Comparison of ENCODE assay signal across 8 cellular contexts in the genomic region with DNA sequence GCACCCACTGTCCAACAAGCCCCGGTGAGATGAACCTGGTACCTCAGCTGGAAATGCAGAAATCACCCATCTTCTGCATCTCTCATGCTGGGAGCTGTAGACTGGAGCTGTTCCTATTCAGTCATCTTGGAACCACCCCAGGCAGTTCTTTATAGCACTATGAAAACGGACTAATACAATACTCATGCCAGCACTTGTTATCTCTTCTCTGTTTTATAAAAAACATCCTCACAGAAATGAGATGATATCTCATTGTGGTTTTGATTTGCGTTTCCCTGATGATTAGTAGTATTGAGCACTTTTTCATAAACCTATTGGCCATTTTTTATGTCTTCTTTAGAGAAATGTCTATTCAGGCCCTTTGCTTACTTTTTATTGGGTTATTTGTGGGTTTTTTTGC.
"Had no signal": no experiment of that assay in that cellular context is flagged by ENCODE, and none has a peak within 500 bp of the region (broad histone marks: within the 10 kb centered on the region; RNA-seq: fewer than 3 reads in every experiment).

No MANE protein-coding gene starts in this region.

- DNase-seq: GM23248, GOT3, HCEC 1CT, KBM-7 had no signal

- H3K4me1 Mint-ChIP-seq: IgD-negative memory B cell had no signal

- H3K36me3 Mint-ChIP-seq: IgD-negative memory B cell had no signal

- ATAC-seq: HepG2 had no signal

- H3K4me3 Mint-ChIP-seq: IgD-negative memory B cell had no signal

- H2AFZ ChIP-seq: GM23248 had no signal

- H3K27ac Mint-ChIP-seq: H9, IgD-negative memory B cell had no signal

- H3K27ac ChIP-seq: GM23248, HL-60 had no signal

- H3K27me3 Mint-ChIP-seq: IgD-negative memory B cell had no signal

- H3K4me3 ChIP-seq: GM23248 had no signal

- H3K9ac ChIP-seq: GM23248 had no signal
